Comparison of ENCODE assay signal across 26 cellular contexts in the genomic region with DNA sequence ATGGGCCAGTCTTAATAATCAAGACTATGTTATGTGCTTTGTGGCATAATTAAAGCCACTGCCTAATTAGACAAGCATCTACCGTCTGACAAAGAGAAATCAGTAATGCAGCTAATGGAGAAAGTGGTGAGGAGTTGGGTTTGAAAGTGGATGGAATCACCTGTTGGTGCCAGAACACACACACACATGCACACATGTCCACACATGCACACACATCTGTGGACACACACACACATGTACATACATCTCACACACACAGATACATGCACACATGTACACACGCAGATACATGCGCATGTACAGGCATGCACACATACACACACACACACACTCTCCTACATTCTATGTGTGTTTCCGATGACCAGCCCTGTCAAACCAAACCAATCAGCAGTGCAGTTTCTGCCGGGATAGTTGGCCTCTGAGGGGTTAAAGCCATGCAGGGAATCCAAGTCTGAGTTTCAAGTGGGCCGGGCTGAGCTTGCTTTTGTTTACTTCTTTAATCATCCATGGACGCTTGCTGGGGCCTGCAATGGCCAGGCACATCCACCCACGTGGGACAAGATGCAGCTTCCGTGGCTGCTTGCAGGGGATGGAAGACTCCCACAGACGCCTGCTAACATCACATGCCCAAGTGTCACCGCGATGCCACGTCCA. TPM values are rescaled to one million over a fixed set of nuclear protein-coding genes. Genes with fewer than 3 reads are reported as not detected.
"Had no signal": no experiment of that assay in that cellular context is flagged by ENCODE, and none has a peak within 500 bp of the region (broad histone marks: within the 10 kb centered on the region; RNA-seq: fewer than 3 reads in every experiment).

No MANE protein-coding gene starts in this region.

- H3K27ac ChIP-seq: body of pancreas, heart left ventricle, neural progenitor cell, right atrium auricular region, tibial artery, uterus had no signal

- H3K36me3 ChIP-seq: heart left ventricle, neural progenitor cell, right atrium auricular region, tibial artery, uterus had no signal

- H3K36me3 Mint-ChIP-seq: memory B cell, neural progenitor cell had no signal

- DNase-seq: activated B cell treated with CpG ODN at 0.5 μM for 24 hours; activated CD4-positive, alpha-beta T cell treated with anti-CD3 and anti-CD28 coated beads for 36 hours; activated CD4-positive, alpha-beta T cell treated with anti-CD3 and anti-CD28 coated beads, Interleukin-2, amount 50 U/mL, for 48 hours; activated naive CD4-positive, alpha-beta T cell treated with anti-CD3 and anti-CD28 coated beads, Interleukin-2, amount 50 U/mL, for 16 hours; activated naive CD8-positive, alpha-beta T cell treated with anti-CD3 and anti-CD28 coated beads, Interleukin-2, amount 50 U/mL, for 24 hours; activated T-cell treated with anti-CD3 and anti-CD28 coated beads, Interleukin-2, amount 50 U/mL, for 48 hours; anterior cingulate cortex; body of pancreas; effector CD4-positive, alpha-beta T cell; islet precursor cell; left cardiac atrium; stimulated activated CD4-positive, alpha-beta T cell treated with anti-CD3 and anti-CD28 coated beads, Interleukin-1b, Interleukin-23, amount 100 ng/mL, for 48 hours; T-helper 9 cell; tibial artery; uterus had no signal

- H3K9me3 ChIP-seq: body of pancreas, heart left ventricle, right atrium auricular region, tibial artery, uterus had no signal

- H3K4me3 Mint-ChIP-seq: activated B cell treated with CpG ODN at 0.5 μM for 24 hours; activated CD4-positive, alpha-beta T cell treated with anti-CD3 and anti-CD28 coated beads for 36 hours; activated naive CD8-positive, alpha-beta T cell treated with anti-CD3 and anti-CD28 coated beads, Interleukin-2, amount 50 U/mL, for 24 hours; dendritic cell treated with granulocyte-macrophage colony-stimulating factor and Interleukin-4, amounts not matched to agents 40 ng/mL and 50 ng/mL, for 4 days; memory B cell; neural progenitor cell; stimulated activated naive CD8-positive, alpha-beta T cell treated with anti-CD3 and anti-CD28 coated beads, Interleukin-15, Interleukin-2, amounts not matched to agents 100 ng/mL and 50 ng/mL, for 24 hours had no signal

- H3K4me1 ChIP-seq: body of pancreas, heart left ventricle, right atrium auricular region, uterus had no signal

- H3K9ac ChIP-seq: neural progenitor cell had no signal

- H3K27ac Mint-ChIP-seq: activated B cell treated with CpG ODN at 0.5 μM for 24 hours; activated CD4-positive, alpha-beta T cell treated with anti-CD3 and anti-CD28 coated beads for 36 hours; activated naive CD8-positive, alpha-beta T cell treated with anti-CD3 and anti-CD28 coated beads, Interleukin-2, amount 50 U/mL, for 24 hours; dendritic cell treated with granulocyte-macrophage colony-stimulating factor and Interleukin-4, amounts not matched to agents 40 ng/mL and 50 ng/mL, for 4 days; memory B cell; neural progenitor cell; progenitor cell of endocrine pancreas; stimulated activated naive CD8-positive, alpha-beta T cell treated with anti-CD3 and anti-CD28 coated beads, Interleukin-15, Interleukin-2, amounts not matched to agents 100 ng/mL and 50 ng/mL, for 24 hours had no signal

- H3K4me3 ChIP-seq: body of pancreas, heart left ventricle, neural progenitor cell, right atrium auricular region, tibial artery, uterus had no signal

- H3K9me3 Mint-ChIP-seq: activated B cell treated with CpG ODN at 0.5 μM for 24 hours; activated naive CD8-positive, alpha-beta T cell treated with anti-CD3 and anti-CD28 coated beads, Interleukin-2, amount 50 U/mL, for 24 hours; dendritic cell treated with granulocyte-macrophage colony-stimulating factor and Interleukin-4, amounts not matched to agents 40 ng/mL and 50 ng/mL, for 4 days; memory B cell; neural progenitor cell; stimulated activated naive CD8-positive, alpha-beta T cell treated with anti-CD3 and anti-CD28 coated beads, Interleukin-15, Interleukin-2, amounts not matched to agents 100 ng/mL and 50 ng/mL, for 24 hours had no signal

- H3K4me1 Mint-ChIP-seq: activated B cell treated with CpG ODN at 0.5 μM for 24 hours; activated CD4-positive, alpha-beta T cell treated with anti-CD3 and anti-CD28 coated beads for 36 hours; activated naive CD8-positive, alpha-beta T cell treated with anti-CD3 and anti-CD28 coated beads, Interleukin-2, amount 50 U/mL, for 24 hours had no signal

- H3K27me3 ChIP-seq: neural progenitor cell, right atrium auricular region had no signal

RNA-seq across cellular contexts. Expression of gene GALNT9, which starts 52.5 kb away (rescaled TPM):
- total RNA-seq: activated B cell treated with CpG ODN at 0.5 μM for 24 hours; body of pancreas; epithelial cell of proximal tubule; fibroblast of villous mesenchyme; osteocyte; T-helper 1 cell treated with Interleukin-12 subunit alpha and Interleukin-12 subunit beta and Interleukin-4 antibody, amounts not matched to agents 30 ng/mL and 1 ng/mL, for 36 hours had no signal
